In genomic region chr3:65126527-65127440, GRCh38 we compare ENCODE assay signal across 15 cellular contexts.
A peak's percentile ranks its signal among the peaks of the same experiment; 100 is the strongest.
DNase-seq lines count a peak whose midpoint lies in the region; ATAC-seq, FAIRE-seq and TF ChIP-seq lines count a peak whose summit lies in the region.
"Had no signal": no experiment of that assay in that cellular context is flagged by ENCODE, and none has a peak within 500 bp of the region (broad histone marks: within the 10 kb centered on the region; RNA-seq: fewer than 3 reads in every experiment).

No MANE protein-coding gene starts in this region.

- H3K27me3 ChIP-seq in bronchial epithelial cell (ENCODE audit: control insufficient read depth, insufficient read depth, low read length): no peaks in the 10 kb centered on the region
- no peaks in the 10 kb centered on the region for H3K27me3 ChIP-seq in ovary

- H3K36me3 ChIP-seq in bronchial epithelial cell (ENCODE audit: control insufficient read depth, insufficient read depth, low read length) (no peaks in the 10 kb centered on the region), ovary (no peaks in the 10 kb centered on the region)

- peaks cover 3% of the 10 kb centered on the region for H3K4me1 ChIP-seq in ovary (ENCODE audit: insufficient read depth)

- DNase-seq in A172 (ENCODE audit: low spot score) (peak; percentile 82), HS-5 (ENCODE audit: low read depth) (peak; percentile 48), bronchial epithelial cell (ENCODE audit: low read depth) (peak; percentile 19), iris pigment epithelial cell (ENCODE audit: low read depth) (peak; percentile 31), ovary (no peak)
- no peak for DNase-seq in activated CD4-positive, alpha-beta T cell treated with anti-CD3 and anti-CD28 coated beads, Interleukin-2, amount 50 U/mL, for 48 hours
- DNase-seq in stimulated activated CD4-positive, alpha-beta T cell treated with anti-CD3 and anti-CD28 coated beads, Interleukin-4, amount 100 ng/mL, for 4 hours: no peak
- DNase-seq: ACHN; activated T-cell treated with anti-CD3 and anti-CD28 coated beads, Interleukin-2, amount 50 U/mL, for 24 hours; aorta; HFFc6; NCI-H1436; Right ventricle myocardium superior had no signal

- H3K4me3 ChIP-seq in bronchial epithelial cell (ENCODE audit: low read depth, low read length) (no peak overlapping the region), ovary (no peak overlapping the region)

- no peaks in the 10 kb centered on the region for H3K9me3 ChIP-seq in ovary

- no peak for TF ChIP-seq POLR2A in ovary (IDR thresholded peaks at IDR 0.05)

- 41 to 45% (median 43%) methylated on average over 7 of the region's 7 CpGs for WGBS in ovary, 3 donors

- FAIRE-seq in bronchial epithelial cell (lab: Jason Lieb, UNC): no peak

- intact Hi-C loops in ovary (cut with DNase I): no loop called here

- no peak for TF ChIP-seq CTCF in bronchial epithelial cell (IDR thresholded peaks at IDR 0.05; ENCODE audit: insufficient read depth, low read length, severe bottlenecking)
- TF ChIP-seq CTCF in ovary (IDR thresholded peaks at IDR 0.05): no peak

- no peak for TF ChIP-seq EP300 in ovary (IDR thresholded peaks at IDR 0.05)

- H3K27ac ChIP-seq in ovary: no peak overlapping the region

- ATAC-seq in HG03135 (IDR thresholded peaks at IDR 0.05; ENCODE audit: unreplicated experiment): no peak
- ATAC-seq: sciatic nerve had no signal

Comparison
In these comparisons a context has a peak if more than half of its experiments do, and no peak if none do; other contexts are left out.
1. DNase-seq: peak in A172 (single experiment), HS-5 (single experiment), bronchial epithelial cell (single experiment) and iris pigment epithelial cell (single experiment); none in ovary (0 of 5), activated CD4-positive, alpha-beta T cell treated with anti-CD3 and anti-CD28 coated beads, Interleukin-2, amount 50 U/mL, for 48 hours (0 of 2) and stimulated activated CD4-positive, alpha-beta T cell treated with anti-CD3 and anti-CD28 coated beads, Interleukin-4, amount 100 ng/mL, for 4 hours (0 of 2).